ENCODE assay signal across 30 cellular contexts in the genomic region with DNA sequence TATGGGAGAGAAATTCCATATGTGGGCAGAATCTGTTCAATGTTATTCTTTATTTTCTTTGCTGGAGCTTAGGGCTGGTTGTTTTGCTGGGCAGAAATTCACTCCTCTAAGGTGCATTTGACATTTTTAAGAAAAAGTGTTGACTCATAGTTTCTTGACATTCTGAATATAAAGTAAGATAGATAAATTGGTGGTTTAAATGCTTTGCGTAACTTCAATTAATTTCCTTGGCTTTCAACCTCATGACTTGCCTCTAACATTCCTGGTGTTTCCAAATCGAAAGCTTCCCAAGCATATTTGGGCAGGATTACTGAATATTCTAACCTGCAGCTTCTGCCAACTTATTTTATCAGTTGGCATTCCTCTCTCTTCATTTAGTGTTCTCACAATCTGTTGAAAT.
DNase-seq lines count a peak whose midpoint lies in the region; ATAC-seq and TF ChIP-seq lines count a peak whose summit lies in the region.
"Had no signal": no experiment of that assay in that cellular context is flagged by ENCODE, and none has a peak within 500 bp of the region (broad histone marks: within the 10 kb centered on the region; RNA-seq: fewer than 3 reads in every experiment).

No MANE protein-coding gene starts in this region.

- no peaks in the 10 kb centered on the region for H3K4me1 Mint-ChIP-seq in MCF 10A (ENCODE audit: insufficient read depth, unreplicated experiment)
- no peaks in the 10 kb centered on the region for H3K4me1 Mint-ChIP-seq in stimulated activated effector memory CD8-positive, alpha-beta T cell treated with anti-CD3 and anti-CD28 coated beads, Interleukin-12 subunit alpha, Interleukin-12 subunit beta, amount 100 ng/mL, for 72 hours
- no peaks in the 10 kb centered on the region for H3K4me1 Mint-ChIP-seq in CD8-positive, alpha-beta T cell (ENCODE audit: low read depth)
- H3K4me1 Mint-ChIP-seq: endodermal cell; naive thymus-derived CD8-positive, alpha-beta T cell had no signal

- BruUV-seq in MCF 10A (replicated peaks; lab: Mats Ljungman, UMichigan), result no TSS peak

- no peaks in the 10 kb centered on the region for H3K4me1 ChIP-seq in breast epithelium
- H3K4me1 ChIP-seq in CD8-positive, alpha-beta T cell (ENCODE audit: insufficient read depth, low read length), result no peaks in the 10 kb centered on the region
- H3K4me1 ChIP-seq: gastroesophageal sphincter, suprapubic skin had no signal

- no peak for TF ChIP-seq CTCF in MCF 10A (IDR thresholded peaks at IDR 0.05; ENCODE audit: unreplicated experiment)
- TF ChIP-seq CTCF in breast epithelium (IDR thresholded peaks at IDR 0.05), result no peak
- no peak for TF ChIP-seq CTCF in astrocyte of the cerebellum (IDR thresholded peaks at IDR 0.05; ENCODE audit: low read depth, low read length, missing control alignments)
- no peak for TF ChIP-seq CTCF in fibroblast of villous mesenchyme (IDR thresholded peaks at IDR 0.05; ENCODE audit: insufficient read depth, low read depth, low read length)
- TF ChIP-seq CTCF in CD8-positive, alpha-beta T cell (IDR thresholded peaks at IDR 0.05), result no peak

- intact Hi-C loops in MCF 10A (cut with micrococcal nuclease), result no loop called here
- intact Hi-C loops in breast epithelium (cut with DNase I; ENCODE audit: low total_unique reads), result no loop called here
- intact Hi-C loops in CD8-positive, alpha-beta T cell (cut with DNase I, micrococcal nuclease), result no loop called here

- DNase-seq in MCF 10A (ENCODE audit: unreplicated experiment) (peak; percentile 18), breast epithelium (ENCODE audit: low spot score in 2 of 2) (no peak), astrocyte of the cerebellum (ENCODE audit: low read depth) (peak; percentile 55), fibroblast of villous mesenchyme (ENCODE audit: low read depth) (peak; percentile 28), activated T-cell treated with anti-CD3 and anti-CD28 coated beads for 4 hours (no peak), middle frontal gyrus (ENCODE audit: extremely low spot score, low spot score) (no peak)
- DNase-seq in stimulated activated effector memory CD8-positive, alpha-beta T cell treated with anti-CD3 and anti-CD28 coated beads, Interleukin-12 subunit alpha, Interleukin-12 subunit beta, amount 100 ng/mL, for 72 hours (ENCODE audit: low spot score in 2 of 2), result no peak
- no peak for DNase-seq in CD8-positive, alpha-beta T cell
- DNase-seq: 8988T; activated CD4-positive, alpha-beta T cell treated with anti-CD3 and anti-CD28 coated beads for 48 hours; anterior cingulate cortex; CD4-positive, alpha-beta T cell; central memory CD4-positive, alpha-beta T cell; endodermal cell; kidney glomerular epithelial cell; midbrain; naive thymus-derived CD8-positive, alpha-beta T cell; NCI-H1436; NCI-H2081; NCI-H2227 treated with DMSO at 0.1 percent for 48 hours; nucleus accumbens; SIG-M5; stimulated activated naive CD4-positive, alpha-beta T cell treated with Interleukin-2 at 50 U/mL for 16 hours; WERI-Rb-1 had no signal

- CTCF ChIA-PET in MCF 10A (lab: Yijun Ruan, JAX), result interaction anchor here (0.7 kb wide), 1 partner anchor 348 kb away, joined by 4 read pairs; no protein-coding TSS in a partner anchor
- CTCF ChIA-PET in CD8-positive, alpha-beta T cell (lab: Charles Lee), result no interaction called here

- no peak overlapping the region for H3K4me3 Mint-ChIP-seq in MCF 10A (ENCODE audit: unreplicated experiment)
- no peak overlapping the region for H3K4me3 Mint-ChIP-seq in stimulated activated effector memory CD8-positive, alpha-beta T cell treated with anti-CD3 and anti-CD28 coated beads, Interleukin-12 subunit alpha, Interleukin-12 subunit beta, amount 100 ng/mL, for 72 hours
- no peak overlapping the region for H3K4me3 Mint-ChIP-seq in CD8-positive, alpha-beta T cell
- H3K4me3 Mint-ChIP-seq: CD4-positive, alpha-beta T cell; dendritic cell treated with granulocyte-macrophage colony-stimulating factor and Interleukin-4, amounts not matched to agents 40 ng/mL and 50 ng/mL, for 4 days; endodermal cell; naive thymus-derived CD8-positive, alpha-beta T cell had no signal

- peak overlapping the region; percentile 49 for H3K27ac Mint-ChIP-seq in MCF 10A (ENCODE audit: low read depth, unreplicated experiment)
- H3K27ac Mint-ChIP-seq in stimulated activated effector memory CD8-positive, alpha-beta T cell treated with anti-CD3 and anti-CD28 coated beads, Interleukin-12 subunit alpha, Interleukin-12 subunit beta, amount 100 ng/mL, for 72 hours, result no peak overlapping the region
- no peak overlapping the region for H3K27ac Mint-ChIP-seq in CD8-positive, alpha-beta T cell
- H3K27ac Mint-ChIP-seq: activated naive CD4-positive, alpha-beta T cell treated with anti-CD3 and anti-CD28 coated beads, Interleukin-2, amount 50 U/mL, for 72 hours; activated T-helper 2 cell treated with anti-CD3 and anti-CD28 coated beads, Interferon-gamma antibody, Interleukin-2, Interleukin-4, amounts not matched to agents 10 μg/mL and 5 μg/mL and 100 μg/mL, durations not matched to agents 14 hours and 24 hours and 36 hours; CD4-positive, alpha-beta T cell; dendritic cell treated with granulocyte-macrophage colony-stimulating factor and Interleukin-4, amounts not matched to agents 40 ng/mL and 50 ng/mL, for 4 days; endodermal cell; naive thymus-derived CD8-positive, alpha-beta T cell had no signal

- H3K4me3 ChIP-seq in breast epithelium, result no peak overlapping the region
- no peak overlapping the region for H3K4me3 ChIP-seq in astrocyte of the cerebellum (ENCODE audit: low read depth, low read length)
- no peak overlapping the region for H3K4me3 ChIP-seq in fibroblast of villous mesenchyme (ENCODE audit: low read depth, low read length)
- H3K4me3 ChIP-seq in CD8-positive, alpha-beta T cell (ENCODE audit: low read depth, low read length), result no peak overlapping the region
- H3K4me3 ChIP-seq: gastroesophageal sphincter, suprapubic skin had no signal

- in situ Hi-C loops in astrocyte of the cerebellum (cut with HindIII; ENCODE audit: low sequenced_read_pairs), result no loop called here

- H3K9me3 ChIP-seq in breast epithelium, result no peaks in the 10 kb centered on the region
- no peaks in the 10 kb centered on the region for H3K9me3 ChIP-seq in CD8-positive, alpha-beta T cell (ENCODE audit: low read length)
- H3K9me3 ChIP-seq: gastroesophageal sphincter had no signal

- H3K27ac ChIP-seq in breast epithelium, result no peak overlapping the region
- no peak overlapping the region for H3K27ac ChIP-seq in CD8-positive, alpha-beta T cell (ENCODE audit: low read depth, low read length)
- H3K27ac ChIP-seq: gastroesophageal sphincter, KMS-11, suprapubic skin, WERI-Rb-1 had no signal

- TF ChIP-seq POLR2A in breast epithelium (IDR thresholded peaks at IDR 0.05), result no peak

- peaks cover 7% of the 10 kb centered on the region for H3K36me3 Mint-ChIP-seq in MCF 10A (ENCODE audit: insufficient read depth, unreplicated experiment)
- no peaks in the 10 kb centered on the region for H3K36me3 Mint-ChIP-seq in stimulated activated effector memory CD8-positive, alpha-beta T cell treated with anti-CD3 and anti-CD28 coated beads, Interleukin-12 subunit alpha, Interleukin-12 subunit beta, amount 100 ng/mL, for 72 hours
- H3K36me3 Mint-ChIP-seq in CD8-positive, alpha-beta T cell, result no peaks in the 10 kb centered on the region
- H3K36me3 Mint-ChIP-seq: activated naive CD4-positive, alpha-beta T cell treated with anti-CD3 and anti-CD28 coated beads, Interleukin-2, amount 50 U/mL, for 72 hours had no signal

- H3K9me3 Mint-ChIP-seq in MCF 10A (ENCODE audit: unreplicated experiment), result no peaks in the 10 kb centered on the region
- H3K9me3 Mint-ChIP-seq in stimulated activated effector memory CD8-positive, alpha-beta T cell treated with anti-CD3 and anti-CD28 coated beads, Interleukin-12 subunit alpha, Interleukin-12 subunit beta, amount 100 ng/mL, for 72 hours, result peaks cover 11% of the 10 kb centered on the region
- peaks cover 16% of the 10 kb centered on the region for H3K9me3 Mint-ChIP-seq in CD8-positive, alpha-beta T cell
- H3K9me3 Mint-ChIP-seq: dendritic cell treated with granulocyte-macrophage colony-stimulating factor and Interleukin-4, amounts not matched to agents 40 ng/mL and 50 ng/mL, for 4 days had no signal

- no peaks in the 10 kb centered on the region for H3K36me3 ChIP-seq in breast epithelium
- H3K36me3 ChIP-seq in CD8-positive, alpha-beta T cell (ENCODE audit: insufficient read depth, low read length), result no peaks in the 10 kb centered on the region
- H3K36me3 ChIP-seq: gastroesophageal sphincter, suprapubic skin, WERI-Rb-1 had no signal

- no peak for ATAC-seq in stimulated activated effector memory CD8-positive, alpha-beta T cell treated with anti-CD3 and anti-CD28 coated beads, Interleukin-12 subunit alpha, Interleukin-12 subunit beta, amount 100 ng/mL, for 72 hours
- ATAC-seq in CD8-positive, alpha-beta T cell, result no peak
- ATAC-seq: activated naive CD4-positive, alpha-beta T cell treated with anti-CD3 and anti-CD28 coated beads, Interleukin-2, amount 50 U/mL, for 72 hours; gastroesophageal sphincter; naive thymus-derived CD8-positive, alpha-beta T cell had no signal

- no peaks in the 10 kb centered on the region for H3K27me3 ChIP-seq in breast epithelium
- H3K27me3 ChIP-seq in CD8-positive, alpha-beta T cell (ENCODE audit: insufficient read depth, low read length), result no peaks in the 10 kb centered on the region
- H3K27me3 ChIP-seq: gastroesophageal sphincter, suprapubic skin had no signal

- H3K27me3 Mint-ChIP-seq in MCF 10A (ENCODE audit: insufficient read depth, unreplicated experiment), result no peaks in the 10 kb centered on the region
- no peaks in the 10 kb centered on the region for H3K27me3 Mint-ChIP-seq in CD8-positive, alpha-beta T cell (ENCODE audit: low read depth)
- H3K27me3 Mint-ChIP-seq: CD4-positive, alpha-beta T cell; dendritic cell treated with granulocyte-macrophage colony-stimulating factor and Interleukin-4, amounts not matched to agents 40 ng/mL and 50 ng/mL, for 4 days; naive thymus-derived CD8-positive, alpha-beta T cell had no signal

- POLR2A ChIA-PET in MCF 10A (lab: Yijun Ruan, JAX), result interaction anchor here (0.6 kb wide), 1 partner anchor 688 kb away, joined by 3 read pairs; no protein-coding TSS in a partner anchor
- POLR2A ChIA-PET in CD8-positive, alpha-beta T cell (lab: Charles Lee), result no interaction called here

Comparison
In these comparisons a context has a peak if more than half of its experiments do, and no peak if none do; other contexts are left out.
1. DNase-seq: peak in MCF 10A (single experiment), astrocyte of the cerebellum (single experiment) and fibroblast of villous mesenchyme (single experiment); none in breast epithelium (0 of 2), activated T-cell treated with anti-CD3 and anti-CD28 coated beads for 4 hours (single experiment), stimulated activated effector memory CD8-positive, alpha-beta T cell treated with anti-CD3 and anti-CD28 coated beads, Interleukin-12 subunit alpha, Interleukin-12 subunit beta, amount 100 ng/mL, for 72 hours (0 of 2), CD8-positive, alpha-beta T cell (0 of 7) and middle frontal gyrus (single experiment).